ENCODE assay signal across 16 cellular contexts in genomic region chrX:3286196-3286920, GRCh38.
DNase-seq lines count a peak whose midpoint lies in the region; ATAC-seq and TF ChIP-seq lines count a peak whose summit lies in the region.
"Had no signal": no experiment of that assay in that cellular context is flagged by ENCODE, and none has a peak within 500 bp of the region (broad histone marks: within the 10 kb centered on the region; RNA-seq: fewer than 3 reads in every experiment).

No MANE protein-coding gene starts in this region.

- 56 to 69% (median 62%) methylated on average over 14 of the region's 14 CpGs for WGBS in stomach, 5 donors

- no peak overlapping the region for H3K9ac ChIP-seq in fibroblast of lung (ENCODE audit: insufficient read depth, low read length)

- DNase-seq in GM04504 (ENCODE audit: low read depth) (peak; percentile 34), RWPE2 (ENCODE audit: low spot score) (no peak), fibroblast of lung (ENCODE audit: low read depth in 2 of 2) (peak; percentile 79 to 90), skeletal muscle cell (ENCODE audit: low read depth) (peak; percentile 67), stomach (no peak)
- no peak for DNase-seq in stimulated activated naive CD8-positive, alpha-beta T cell treated with anti-CD3 and anti-CD28 coated beads, Interleukin-15, Interleukin-2, amounts not matched to agents 100 U/mL and 50 U/mL, for 24 hours
- DNase-seq in effector CD8-positive, alpha-beta T cell (lab: John Stamatoyannopoulos, UW): no peak
- DNase-seq: activated B cell treated with CpG ODN at 0.5 μM for 24 hours; activated gamma-delta T cell treated with Interleukin-2 at 50 U/mL for 16 hours; effector CD4-positive, alpha-beta T cell; immature natural killer cell; NCI-H1694 treated with DMSO at 0.1 percent for 48 hours; occipital lobe; tibial artery had no signal

- intact Hi-C loops in stomach (cut with DNase I; ENCODE audit: low total_unique reads): no loop called here

- H3K4me1 ChIP-seq in RWPE2 (ENCODE audit: insufficient read depth, poor library complexity, severe bottlenecking) (peaks cover 6% of the 10 kb centered on the region), fibroblast of lung (ENCODE audit: control insufficient read depth, extremely low read depth, insufficient read depth, low read length) (peaks cover 2% of the 10 kb centered on the region), stomach (no peaks in the 10 kb centered on the region)
- H3K4me1 ChIP-seq: tibial artery had no signal

- TF ChIP-seq CTCF in RWPE2 (IDR thresholded peaks at IDR 0.05; ENCODE audit: poor library complexity, severe bottlenecking) (no peak), fibroblast of lung (conservative IDR thresholded peaks at IDR 0.05 in 1 of 2, IDR thresholded peaks at IDR 0.05 in 1 of 2; ENCODE audit: low read depth in 1 of 2, low read length in 2 of 2) (no peak), stomach (IDR thresholded peaks at IDR 0.05) (no peak)

- no peak overlapping the region for H3K4me3 ChIP-seq in RWPE2 (ENCODE audit: severe bottlenecking)
- peak overlapping the region in 1 of 4 experiments; percentile 10 for H3K4me3 ChIP-seq in fibroblast of lung (replicated peaks in 1 of 4; ENCODE audit: control extremely low read depth in 1 of 4, insufficient read depth in 1 of 4, low read depth in 3 of 4, low read length in 4 of 4)
- peak overlapping the region; percentile 2 for H3K4me3 ChIP-seq in skeletal muscle cell (ENCODE audit: low read depth, low read length)
- H3K4me3 ChIP-seq in stomach: no peak overlapping the region
- H3K4me3 ChIP-seq: tibial artery had no signal

- ATAC-seq in RWPE2 (ENCODE audit: low read depth) (peak; percentile 99), HG03565 (IDR thresholded peaks at IDR 0.05; ENCODE audit: unreplicated experiment) (no peak)
- no peak for ATAC-seq in stimulated activated naive CD8-positive, alpha-beta T cell treated with anti-CD3 and anti-CD28 coated beads, Interleukin-15, Interleukin-2, amounts not matched to agents 100 U/mL and 50 U/mL, for 24 hours

- no peak for TF ChIP-seq POLR2A in stomach (IDR thresholded peaks at IDR 0.05)

- no peaks in the 10 kb centered on the region for H3K79me2 ChIP-seq in fibroblast of lung (ENCODE audit: control insufficient read depth, insufficient read depth, low read length)

- H3K9me3 ChIP-seq in RWPE2 (ENCODE audit: severe bottlenecking): no peaks in the 10 kb centered on the region
- no peaks in the 10 kb centered on the region for H3K9me3 ChIP-seq in fibroblast of lung (ENCODE audit: control insufficient read depth, insufficient read depth, low read depth, low read length)
- H3K9me3 ChIP-seq in stomach: no peaks in the 10 kb centered on the region
- H3K9me3 ChIP-seq: tibial artery had no signal

- H2AFZ ChIP-seq in fibroblast of lung (ENCODE audit: low read length): no peak overlapping the region

- H3K36me3 ChIP-seq in RWPE2 (ENCODE audit: low read depth) (no peaks in the 10 kb centered on the region), fibroblast of lung (ENCODE audit: control insufficient read depth, insufficient read depth, low read length) (no peaks in the 10 kb centered on the region), stomach (no peaks in the 10 kb centered on the region)
- H3K36me3 ChIP-seq: tibial artery had no signal

- peak overlapping the region; percentile 83 for H3K27ac ChIP-seq in RWPE2 (ENCODE audit: poor library complexity, severe bottlenecking)
- peak overlapping the region; percentile 2 for H3K27ac ChIP-seq in fibroblast of lung (ENCODE audit: insufficient read depth, low read length)
- H3K27ac ChIP-seq in stomach: no peak overlapping the region
- H3K27ac ChIP-seq: HL-60, tibial artery had no signal

- no peak overlapping the region for H3K4me2 ChIP-seq in fibroblast of lung (ENCODE audit: extremely low read depth, insufficient read depth, low read length)

- no peak for TF ChIP-seq EP300 in stomach (IDR thresholded peaks at IDR 0.05)

- no peaks in the 10 kb centered on the region for H4K20me1 ChIP-seq in fibroblast of lung (ENCODE audit: control insufficient read depth, extremely low read depth, insufficient read depth, low read length)

- no peaks in the 10 kb centered on the region for H3K27me3 ChIP-seq in RWPE2 (ENCODE audit: insufficient read depth, poor library complexity, severe bottlenecking)
- no peaks in the 10 kb centered on the region for H3K27me3 ChIP-seq in fibroblast of lung (ENCODE audit: control insufficient read depth, insufficient read depth, low read length)
- no peaks in the 10 kb centered on the region for H3K27me3 ChIP-seq in stomach
- H3K27me3 ChIP-seq: tibial artery had no signal

Comparison
In these comparisons a context has a peak if more than half of its experiments do, and no peak if none do; other contexts are left out.
1. DNase-seq: peak in GM04504 (single experiment), fibroblast of lung (2 of 2) and skeletal muscle cell (single experiment); none in RWPE2 (single experiment), stimulated activated naive CD8-positive, alpha-beta T cell treated with anti-CD3 and anti-CD28 coated beads, Interleukin-15, Interleukin-2, amounts not matched to agents 100 U/mL and 50 U/mL, for 24 hours (single experiment), effector CD8-positive, alpha-beta T cell (single experiment) and stomach (single experiment).
2. H3K27ac ChIP-seq: peak in RWPE2 (single experiment) and fibroblast of lung (single experiment); none in stomach (0 of 5).